2 cellular contexts compared by ENCODE assay signal in genomic region chr7:45986355-45987298, GRCh38.
TF ChIP-seq lines count a peak whose summit lies in the region.

No MANE protein-coding gene starts in this region.

TF ChIP-seq in A549, 52 proteins besides CTCF, POLR2A, EP300 and RAD21 (continued from another document):
- TF ChIP-seq USF2 (IDR thresholded peaks at IDR 0.05) (no peak), MYC (IDR thresholded peaks at IDR 0.05; ENCODE audit: borderline replicate concordance, low read length) (no peak), KDM5A (IDR thresholded peaks at IDR 0.05) (no peak), ZC3H11A (IDR thresholded peaks at IDR 0.05) (no peak), RARB (CRISPR knock-in tag; IDR thresholded peaks at IDR 0.05) (no peak), PHF8 (IDR thresholded peaks at IDR 0.05; ENCODE audit: borderline replicate concordance, low read depth) (no peak), REST (IDR thresholded peaks at IDR 0.05) (no peak), TFCP2L1 (CRISPR knock-in tag; IDR thresholded peaks at IDR 0.05) (no peak), HDAC2 (IDR thresholded peaks at IDR 0.05) (no peak), NR3C1 (IDR thresholded peaks at IDR 0.05) (no peak), E2F6 (IDR thresholded peaks at IDR 0.05; ENCODE audit: borderline replicate concordance, low read depth) (no peak), ZFP36 (IDR thresholded peaks at IDR 0.05; ENCODE audit: borderline replicate concordance, partially characterized antibody) (no peak), SREBF2 (IDR thresholded peaks at IDR 0.05) (no peak)
TF ChIP-seq in A549: peak in this region for 0.

TF ChIP-seq in IMR-90, 13 proteins besides CTCF, POLR2A, EP300 and RAD21 (continued from another document):
- TF ChIP-seq RFX5 (IDR thresholded peaks at IDR 0.05; ENCODE audit: low read depth, low read length) (no peak), MAZ (IDR thresholded peaks at IDR 0.05; ENCODE audit: borderline replicate concordance, low read depth, low read length) (no peak), NFE2L2 (IDR thresholded peaks at IDR 0.05; ENCODE audit: low read depth, low read length) (no peak), SMC3 (IDR thresholded peaks at IDR 0.05; ENCODE audit: low read depth, low read length) (no peak), USF2 (IDR thresholded peaks at IDR 0.05; ENCODE audit: low read depth, low read length) (no peak), MXI1 (IDR thresholded peaks at IDR 0.05; ENCODE audit: borderline replicate concordance, low read depth, low read length) (no peak), CEBPB (IDR thresholded peaks at IDR 0.05; ENCODE audit: low read depth, low read length) (no peak), FOS (IDR thresholded peaks at IDR 0.05; ENCODE audit: low read depth, low read length) (no peak), RCOR1 (IDR thresholded peaks at IDR 0.05; ENCODE audit: insufficient replicate concordance, low read length) (no peak)
- TF ChIP-seq, protein P1, sequence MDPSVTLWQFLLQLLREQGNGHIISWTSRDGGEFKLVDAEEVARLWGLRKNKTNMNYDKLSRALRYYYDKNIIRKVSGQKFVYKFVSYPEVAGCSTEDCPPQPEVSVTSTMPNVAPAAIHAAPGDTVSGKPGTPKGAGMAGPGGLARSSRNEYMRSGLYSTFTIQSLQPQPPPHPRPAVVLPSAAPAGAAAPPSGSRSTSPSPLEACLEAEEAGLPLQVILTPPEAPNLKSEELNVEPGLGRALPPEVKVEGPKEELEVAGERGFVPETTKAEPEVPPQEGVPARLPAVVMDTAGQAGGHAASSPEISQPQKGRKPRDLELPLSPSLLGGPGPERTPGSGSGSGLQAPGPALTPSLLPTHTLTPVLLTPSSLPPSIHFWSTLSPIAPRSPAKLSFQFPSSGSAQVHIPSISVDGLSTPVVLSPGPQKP (IDR thresholded peaks at IDR 0.05; ENCODE audit: borderline replicate concordance, low read depth, low read length): no peak
